32 cellular contexts compared by ENCODE assay signal in genomic region chr6:20492099-20492498, GRCh38.
"Had no signal": no experiment of that assay in that cellular context is flagged by ENCODE, and none has a peak within 500 bp of the region (broad histone marks: within the 10 kb centered on the region; RNA-seq: fewer than 3 reads in every experiment).

No MANE protein-coding gene starts in this region.

- H3K9ac ChIP-seq: neural progenitor cell had no signal

- H3K9me3 Mint-ChIP-seq: immature natural killer cell; naive B cell; natural killer cell; nephron progenitor cell; neural progenitor cell; stimulated activated effector memory CD8-positive, alpha-beta T cell treated with anti-CD3 and anti-CD28 coated beads, Interleukin-12 subunit alpha, Interleukin-12 subunit beta, amount 100 ng/mL, for 72 hours; stimulated activated naive CD8-positive, alpha-beta T cell treated with anti-CD3 and anti-CD28 coated beads, Interleukin-15, Interleukin-2, amounts not matched to agents 100 ng/mL and 50 ng/mL, for 24 hours had no signal

- H2AFZ ChIP-seq: neural progenitor cell had no signal

- H3K27ac ChIP-seq: left ventricle myocardium inferior, neutrophil, ovary, skin epidermis, suprapubic skin, thoracic aorta, tibial artery, upper lobe of right lung had no signal

- H3K9me3 ChIP-seq: left ventricle myocardium inferior, neutrophil, ovary, suprapubic skin, thoracic aorta, tibial artery, upper lobe of right lung had no signal

- DNase-seq: hypothalamus; immature natural killer cell; left ventricle myocardium inferior; mesendoderm; naive B cell; natural killer cell; nephron progenitor cell; occipital lobe; ovary; retina; right cardiac atrium; stimulated activated CD4-positive, alpha-beta T cell treated with anti-CD3 and anti-CD28 coated beads, Interleukin-12 subunit alpha, Interleukin-12 subunit beta, amount 100 ng/mL, for 4 hours; stimulated activated CD4-positive, alpha-beta T cell treated with anti-CD3 and anti-CD28 coated beads, Interleukin-15, amount 100 ng/mL, for 24 hours; stimulated activated CD4-positive, alpha-beta T cell treated with anti-CD3 and anti-CD28 coated beads, Interleukin-2, amount 100 ng/mL, for 24 hours; stimulated activated CD4-positive, alpha-beta T cell treated with anti-CD3 and anti-CD28 coated beads, Interleukin-4, amount 100 ng/mL, for 24 hours; stimulated activated naive CD4-positive, alpha-beta T cell; tibial artery; trophoblast cell; upper lobe of right lung had no signal

- H3K4me1 ChIP-seq: left ventricle myocardium inferior, neural progenitor cell, suprapubic skin, tibial artery, upper lobe of right lung had no signal

- H3K4me3 ChIP-seq: left ventricle myocardium inferior, lung, neural progenitor cell, ovary, skin epidermis, suprapubic skin, thoracic aorta, tibial artery, upper lobe of right lung had no signal

- FAIRE-seq: islet of Langerhans, urothelium cell line had no signal

- ATAC-seq: natural killer cell; right cardiac atrium; sciatic nerve; stimulated activated effector memory CD8-positive, alpha-beta T cell treated with anti-CD3 and anti-CD28 coated beads, Interleukin-12 subunit alpha, Interleukin-12 subunit beta, amount 100 ng/mL, for 72 hours; upper lobe of right lung had no signal

- H3K4me3 Mint-ChIP-seq: immature natural killer cell; mesothelial cell of epicardium; naive B cell; natural killer cell; nephron progenitor cell; neural progenitor cell; stimulated activated effector memory CD8-positive, alpha-beta T cell treated with anti-CD3 and anti-CD28 coated beads, Interleukin-12 subunit alpha, Interleukin-12 subunit beta, amount 100 ng/mL, for 72 hours; stimulated activated naive CD8-positive, alpha-beta T cell treated with anti-CD3 and anti-CD28 coated beads, Interleukin-15, Interleukin-2, amounts not matched to agents 100 ng/mL and 50 ng/mL, for 24 hours had no signal

- H3K27me3 ChIP-seq: neural progenitor cell, neutrophil, ovary, suprapubic skin, tibial artery, upper lobe of right lung had no signal

- H3K4me1 Mint-ChIP-seq: immature natural killer cell; mesothelial cell of epicardium; natural killer cell; nephron progenitor cell; neural progenitor cell; stimulated activated effector memory CD8-positive, alpha-beta T cell treated with anti-CD3 and anti-CD28 coated beads, Interleukin-12 subunit alpha, Interleukin-12 subunit beta, amount 100 ng/mL, for 72 hours had no signal

- H3K27me3 Mint-ChIP-seq: naive B cell; progenitor cell of endocrine pancreas; stimulated activated naive CD8-positive, alpha-beta T cell treated with anti-CD3 and anti-CD28 coated beads, Interleukin-15, Interleukin-2, amounts not matched to agents 100 ng/mL and 50 ng/mL, for 24 hours had no signal

- H3K4me2 ChIP-seq: neural progenitor cell had no signal

- H3K27ac Mint-ChIP-seq: immature natural killer cell; mesothelial cell of epicardium; naive B cell; natural killer cell; nephron progenitor cell; neural progenitor cell; progenitor cell of endocrine pancreas; stimulated activated effector memory CD8-positive, alpha-beta T cell treated with anti-CD3 and anti-CD28 coated beads, Interleukin-12 subunit alpha, Interleukin-12 subunit beta, amount 100 ng/mL, for 72 hours; stimulated activated naive CD8-positive, alpha-beta T cell treated with anti-CD3 and anti-CD28 coated beads, Interleukin-15, Interleukin-2, amounts not matched to agents 100 ng/mL and 50 ng/mL, for 24 hours had no signal

- H3K36me3 ChIP-seq: ovary had no signal
